In genomic region chr7:33155811-33156210, GRCh38 we compare ENCODE assay signal across 1 cellular context.
TF ChIP-seq lines count a peak whose summit lies in the region.

No MANE protein-coding gene starts in this region.

TF ChIP-seq in SK-N-SH treated with all-trans-retinoic acid at 6 μM for 48 hours, 23 proteins besides CTCF, POLR2A, EP300 and RAD21 (continued from another document):
- TF ChIP-seq, protein P1, sequence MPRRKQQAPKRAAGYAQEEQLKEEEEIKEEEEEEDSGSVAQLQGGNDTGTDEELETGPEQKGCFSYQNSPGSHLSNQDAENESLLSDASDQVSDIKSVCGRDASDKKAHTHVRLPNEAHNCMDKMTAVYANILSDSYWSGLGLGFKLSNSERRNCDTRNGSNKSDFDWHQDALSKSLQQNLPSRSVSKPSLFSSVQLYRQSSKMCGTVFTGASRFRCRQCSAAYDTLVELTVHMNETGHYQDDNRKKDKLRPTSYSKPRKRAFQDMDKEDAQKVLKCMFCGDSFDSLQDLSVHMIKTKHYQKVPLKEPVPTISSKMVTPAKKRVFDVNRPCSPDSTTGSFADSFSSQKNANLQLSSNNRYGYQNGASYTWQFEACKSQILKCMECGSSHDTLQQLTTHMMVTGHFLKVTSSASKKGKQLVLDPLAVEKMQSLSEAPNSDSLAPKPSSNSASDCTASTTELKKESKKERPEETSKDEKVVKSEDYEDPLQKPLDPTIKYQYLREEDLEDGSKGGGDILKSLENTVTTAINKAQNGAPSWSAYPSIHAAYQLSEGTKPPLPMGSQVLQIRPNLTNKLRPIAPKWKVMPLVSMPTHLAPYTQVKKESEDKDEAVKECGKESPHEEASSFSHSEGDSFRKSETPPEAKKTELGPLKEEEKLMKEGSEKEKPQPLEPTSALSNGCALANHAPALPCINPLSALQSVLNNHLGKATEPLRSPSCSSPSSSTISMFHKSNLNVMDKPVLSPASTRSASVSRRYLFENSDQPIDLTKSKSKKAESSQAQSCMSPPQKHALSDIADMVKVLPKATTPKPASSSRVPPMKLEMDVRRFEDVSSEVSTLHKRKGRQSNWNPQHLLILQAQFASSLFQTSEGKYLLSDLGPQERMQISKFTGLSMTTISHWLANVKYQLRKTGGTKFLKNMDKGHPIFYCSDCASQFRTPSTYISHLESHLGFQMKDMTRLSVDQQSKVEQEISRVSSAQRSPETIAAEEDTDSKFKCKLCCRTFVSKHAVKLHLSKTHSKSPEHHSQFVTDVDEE (CRISPR knock-in tag; IDR thresholded peaks at IDR 0.05) = no peak
- TF ChIP-seq, protein P2, sequence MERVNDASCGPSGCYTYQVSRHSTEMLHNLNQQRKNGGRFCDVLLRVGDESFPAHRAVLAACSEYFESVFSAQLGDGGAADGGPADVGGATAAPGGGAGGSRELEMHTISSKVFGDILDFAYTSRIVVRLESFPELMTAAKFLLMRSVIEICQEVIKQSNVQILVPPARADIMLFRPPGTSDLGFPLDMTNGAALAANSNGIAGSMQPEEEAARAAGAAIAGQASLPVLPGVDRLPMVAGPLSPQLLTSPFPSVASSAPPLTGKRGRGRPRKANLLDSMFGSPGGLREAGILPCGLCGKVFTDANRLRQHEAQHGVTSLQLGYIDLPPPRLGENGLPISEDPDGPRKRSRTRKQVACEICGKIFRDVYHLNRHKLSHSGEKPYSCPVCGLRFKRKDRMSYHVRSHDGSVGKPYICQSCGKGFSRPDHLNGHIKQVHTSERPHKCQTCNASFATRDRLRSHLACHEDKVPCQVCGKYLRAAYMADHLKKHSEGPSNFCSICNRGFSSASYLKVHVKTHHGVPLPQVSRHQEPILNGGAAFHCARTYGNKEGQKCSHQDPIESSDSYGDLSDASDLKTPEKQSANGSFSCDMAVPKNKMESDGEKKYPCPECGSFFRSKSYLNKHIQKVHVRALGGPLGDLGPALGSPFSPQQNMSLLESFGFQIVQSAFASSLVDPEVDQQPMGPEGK (CRISPR knock-in tag; IDR thresholded peaks at IDR 0.05; ENCODE audit: borderline replicate concordance) = no peak
- TF ChIP-seq TOX (CRISPR knock-in tag; IDR thresholded peaks at IDR 0.05; ENCODE audit: borderline replicate concordance) = no peak
- no peak for TF ChIP-seq ZNF565 (CRISPR knock-in tag; conservative IDR thresholded peaks at IDR 0.05; ENCODE audit: low read depth)
- TF ChIP-seq, protein P3, sequence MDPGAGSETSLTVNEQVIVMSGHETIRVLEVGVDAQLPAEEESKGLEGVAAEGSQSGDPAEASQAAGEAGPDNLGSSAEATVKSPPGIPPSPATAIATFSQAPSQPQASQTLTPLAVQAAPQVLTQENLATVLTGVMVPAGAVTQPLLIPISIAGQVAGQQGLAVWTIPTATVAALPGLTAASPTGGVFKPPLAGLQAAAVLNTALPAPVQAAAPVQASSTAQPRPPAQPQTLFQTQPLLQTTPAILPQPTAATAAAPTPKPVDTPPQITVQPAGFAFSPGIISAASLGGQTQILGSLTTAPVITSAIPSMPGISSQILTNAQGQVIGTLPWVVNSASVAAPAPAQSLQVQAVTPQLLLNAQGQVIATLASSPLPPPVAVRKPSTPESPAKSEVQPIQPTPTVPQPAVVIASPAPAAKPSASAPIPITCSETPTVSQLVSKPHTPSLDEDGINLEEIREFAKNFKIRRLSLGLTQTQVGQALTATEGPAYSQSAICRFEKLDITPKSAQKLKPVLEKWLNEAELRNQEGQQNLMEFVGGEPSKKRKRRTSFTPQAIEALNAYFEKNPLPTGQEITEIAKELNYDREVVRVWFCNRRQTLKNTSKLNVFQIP (CRISPR knock-in tag; IDR thresholded peaks at IDR 0.05; ENCODE audit: borderline replicate concordance, low read depth) = no peak
- no peak for TF ChIP-seq ESRRG (CRISPR knock-in tag; IDR thresholded peaks at IDR 0.05)
